ENCODE assay signal across 7 cellular contexts in genomic region chr10:68900427-68901105, GRCh38. TPM values are rescaled to one million over a fixed set of nuclear protein-coding genes. Genes with fewer than 3 reads are reported as not detected.
DNase-seq lines count a peak whose midpoint lies in the region; ATAC-seq and TF ChIP-seq lines count a peak whose summit lies in the region.

No MANE protein-coding gene starts in this region.

- H3K36me3 ChIP-seq in Loucy (ENCODE audit: insufficient read depth, low read length) (no peaks in the 10 kb centered on the region), iPS-15b (ENCODE audit: control insufficient read depth, insufficient read depth, low read length) (no peaks in the 10 kb centered on the region), skeletal muscle tissue (ENCODE audit: control insufficient read depth in 3 of 3, insufficient read depth in 3 of 3, low read length in 3 of 3) (no peaks in the 10 kb centered on the region)

- peak overlapping the region; percentile 99 for H3K27ac ChIP-seq in skeletal muscle tissue (ENCODE audit: low read depth, low read length)

- peaks cover 45% of the 10 kb centered on the region for H3K79me2 ChIP-seq in Loucy (ENCODE audit: insufficient read depth, low read length)

- H3K4me1 ChIP-seq in Loucy (ENCODE audit: insufficient read depth, low read length, poor library complexity, severe bottlenecking) (peaks cover 41% of the 10 kb centered on the region), iPS-15b (ENCODE audit: control insufficient read depth, insufficient read depth, low read length) (peaks cover 8% of the 10 kb centered on the region), skeletal muscle tissue (ENCODE audit: control insufficient read depth in 3 of 3, insufficient read depth in 3 of 3, low read length in 3 of 3) (peaks cover 16 to 25% (median 18%) of the 10 kb centered on the region in 3 donors)

- H3K9me3 ChIP-seq in Loucy (ENCODE audit: insufficient read depth, low read depth, low read length) = no peaks in the 10 kb centered on the region
- H3K9me3 ChIP-seq in iPS-15b (ENCODE audit: control insufficient read depth, insufficient read depth, low read length) = no peaks in the 10 kb centered on the region
- no peaks in the 10 kb centered on the region for H3K9me3 ChIP-seq in skeletal muscle tissue (ENCODE audit: control insufficient read depth in 3 of 3, low read length in 3 of 3)

- peak overlapping the region; percentile 96 for H3K4me2 ChIP-seq in Loucy (ENCODE audit: low read depth, low read length, poor library complexity, severe bottlenecking)

- H3K27me3 ChIP-seq in Loucy (ENCODE audit: insufficient read depth, low read length, poor library complexity, severe bottlenecking) = no peaks in the 10 kb centered on the region
- no peaks in the 10 kb centered on the region for H3K27me3 ChIP-seq in iPS-15b (ENCODE audit: control insufficient read depth, insufficient read depth, low read length)
- no peaks in the 10 kb centered on the region for H3K27me3 ChIP-seq in skeletal muscle tissue (ENCODE audit: control insufficient read depth in 3 of 3, insufficient read depth in 3 of 3, low read length in 3 of 3)

- ATAC-seq in GM21619 (IDR thresholded peaks at IDR 0.05; ENCODE audit: unreplicated experiment) (peak; percentile 32), GM18873 (IDR thresholded peaks at IDR 0.05; ENCODE audit: low FRiP score, unreplicated experiment) (no peak)

- peak overlapping the region; percentile 96 for H3K4me3 ChIP-seq in Loucy (ENCODE audit: low read length, poor library complexity, severe bottlenecking)
- peak overlapping the region; percentile 98 for H3K4me3 ChIP-seq in iPS-15b (ENCODE audit: low read depth, low read length)
- peak overlapping the region; percentile 76 to 92 (median 89) for H3K4me3 ChIP-seq in skeletal muscle tissue (ENCODE audit: low read length in 3 of 3)

- no peak for TF ChIP-seq CTCF in Loucy (conservative IDR thresholded peaks at IDR 0.05; ENCODE audit: low read length)

- no peaks in the 10 kb centered on the region for H3K9me2 ChIP-seq in Loucy (replicated peaks; ENCODE audit: low read depth, low read length)

- peak overlapping the region; percentile 85 for H2AFZ ChIP-seq in Loucy (ENCODE audit: low read length)

- H4K20me1 ChIP-seq in Loucy (ENCODE audit: insufficient read depth, low read length, poor library complexity, severe bottlenecking) = peaks cover 27% of the 10 kb centered on the region

- H3F3A ChIP-seq in Loucy (ENCODE audit: low read depth) = no peaks in the 10 kb centered on the region

- H3K9ac ChIP-seq in Loucy (ENCODE audit: low read depth, low read length, poor library complexity, severe bottlenecking) (peak overlapping the region; percentile 94), iPS-15b (ENCODE audit: low read depth, low read length) (peak overlapping the region; percentile 50), skeletal muscle tissue (ENCODE audit: low read depth in 1 of 3, low read length in 3 of 3) (peak overlapping the region; percentile 86 to 96 (median 90))

- DNase-seq in GM04503 (ENCODE audit: low read depth) = peak; percentile 50
- DNase-seq in amniotic epithelial cell (ENCODE audit: low read depth) = peak; percentile 69

RNA-seq across cellular contexts. Expression of gene DDX50, which starts 0.5 kb away (rescaled TPM):
- total RNA-seq in skeletal muscle tissue = 42.3 TPM

RNA-seq across cellular contexts. Expression of gene DDX21, which starts 55.4 kb away (rescaled TPM):
- total RNA-seq in skeletal muscle tissue = 24.5 TPM
